Comparison of ENCODE assay signal across 8 cellular contexts in genomic region chr19:31351212-31352193, GRCh38. TPM values are rescaled to one million over a fixed set of nuclear protein-coding genes. Genes with fewer than 3 reads are reported as not detected.
A peak's percentile ranks its signal among the peaks of the same experiment; 100 is the strongest.
DNase-seq lines count a peak whose midpoint lies in the region; ATAC-seq, FAIRE-seq and TF ChIP-seq lines count a peak whose summit lies in the region.

No MANE protein-coding gene starts in this region.

- H3K4me2 ChIP-seq in IMR-90 (ENCODE audit: low read depth, low read length): peak overlapping the region; percentile 95

- H3K9me3 ChIP-seq in IMR-90 (ENCODE audit: control insufficient read depth, insufficient read depth, low read length) (no peaks in the 10 kb centered on the region), colonic mucosa (no peaks in the 10 kb centered on the region), liver (ENCODE audit: control insufficient read depth in 4 of 4, low read length in 3 of 4) (no peaks in the 10 kb centered on the region), thyroid gland (no peaks in the 10 kb centered on the region)

- H3K56ac ChIP-seq in IMR-90 (ENCODE audit: extremely low read depth, insufficient read depth, low read length): peak overlapping the region; percentile 90

- peak overlapping the region; percentile 53 for H2BK120ac ChIP-seq in IMR-90 (ENCODE audit: low read depth, low read length)

- H4K91ac ChIP-seq in IMR-90 (ENCODE audit: insufficient read depth, low read depth, low read length): 0 out of 2 replicates have a peak overlapping the region, but pooled peaks have one; percentile 22

- H4K20me1 ChIP-seq in IMR-90 (ENCODE audit: insufficient read depth, low read length): peaks cover 22% of the 10 kb centered on the region

- peak overlapping the region; percentile 38 to 54; a peak in 3 of 4 replicates for H4K8ac ChIP-seq in IMR-90 (ENCODE audit: low read depth in 2 of 2, low read length in 2 of 2)

- no peak for TF ChIP-seq CTCF in IMR-90 (conservative IDR thresholded peaks at IDR 0.05; ENCODE audit: low read depth, low read length)
- no peak for TF ChIP-seq CTCF in colonic mucosa (IDR thresholded peaks at IDR 0.05)
- no peak for TF ChIP-seq CTCF in liver (IDR thresholded peaks at IDR 0.05; ENCODE audit: low read depth, low read length, missing input control)
- no peak for TF ChIP-seq CTCF in thyroid gland (IDR thresholded peaks at IDR 0.05)

- TF ChIP-seq RAD21 in IMR-90 (IDR thresholded peaks at IDR 0.05; ENCODE audit: low read length) (no peak), liver (IDR thresholded peaks at IDR 0.05) (no peak)

- H3K27ac ChIP-seq in IMR-90 (ENCODE audit: insufficient read depth, low read length) (peak overlapping the region; percentile 93), colonic mucosa (peak overlapping the region; percentile 53), liver (ENCODE audit: low read depth in 1 of 2, low read length in 2 of 2) (peak overlapping the region; percentile 2 to 25), thyroid gland (peak overlapping the region; percentile 39 to 66 (median 54))

- peak overlapping the region; percentile 9; the same call in 1 of the 3 replicates for H2BK15ac ChIP-seq in IMR-90 (ENCODE audit: low read depth, low read length)

- CTCF ChIA-PET in IMR-90 (lab: Yijun Ruan, JAX): no interaction called here

- TF ChIP-seq POLR2A in IMR-90 (IDR thresholded peaks at IDR 0.05; ENCODE audit: low read depth, low read length): no peak
- TF ChIP-seq POLR2A in thyroid gland (IDR thresholded peaks at IDR 0.05): no peak

- H3K79me1 ChIP-seq in IMR-90 (ENCODE audit: low read depth in 1 of 2, low read length in 2 of 2): peaks cover 23 to 47% of the 10 kb centered on the region in 2 experiments

- POLR2A ChIA-PET in IMR-90 (lab: Charles Lee; ENCODE audit: unreplicated experiment): no interaction called here

- H3K4ac ChIP-seq in IMR-90 (ENCODE audit: low read depth, low read length): peak overlapping the region; percentile 77

- dilution Hi-C loops in IMR-90 (cut with HindIII; ENCODE audit: low sequenced_read_pairs, unreplicated experiment): no loop called here

- intact Hi-C loops in IMR-90 (cut with micrococcal nuclease): loop anchor here (2.0 to 5.0 kb wide), 5 partner anchors 57 to 669 kb away; no protein-coding TSS in a partner anchor
- intact Hi-C loops in colonic mucosa (cut with DNase I): loop anchor here (10.0 kb wide), 2 partner anchors 307 to 567 kb away; no protein-coding TSS in a partner anchor
- intact Hi-C loops in thyroid gland (cut with DNase I): no loop called here
- intact Hi-C loops in sciatic nerve (cut with DNase I): no loop called here

- H3K14ac ChIP-seq in IMR-90 (replicated peaks; ENCODE audit: low read depth, low read length): peak overlapping the region; percentile 67

- peak overlapping the region; percentile 83 for H3K9ac ChIP-seq in IMR-90 (ENCODE audit: low read depth, low read length)
- peak overlapping the region; percentile 34 to 53 for H3K9ac ChIP-seq in colonic mucosa (ENCODE audit: low read depth in 2 of 2, low read length in 2 of 2)
- H3K9ac ChIP-seq in liver (ENCODE audit: low read depth in 1 of 2, low read length in 2 of 2): no peak overlapping the region

- peak; percentile 57 for DNase-seq in AG20443 (ENCODE audit: low spot score)
- peak; percentile 63 for DNase-seq in IMR-90
- no peak for DNase-seq in colonic mucosa
- peak; percentile 44 to 46 for DNase-seq in thyroid gland
- no peak for DNase-seq in sciatic nerve (ENCODE audit: low spot score)
- no peak for DNase-seq in GM19239 (ENCODE audit: insufficient read length, low spot score)

- in situ Hi-C loops in IMR-90 (cut with MboI; ENCODE audit: low sequenced_read_pairs): no loop called here

- peak overlapping the region; percentile 44 for H3K23ac ChIP-seq in IMR-90 (ENCODE audit: low read depth, low read length)

- FAIRE-seq in GM19239 (lab: Jason Lieb, UNC): no peak

- peak overlapping the region; percentile 88 for H2AFZ ChIP-seq in IMR-90 (replicated peaks; ENCODE audit: low read length, poor library complexity)

- peak overlapping the region; percentile 93 for H3K4me3 ChIP-seq in IMR-90 (ENCODE audit: insufficient read depth, low read depth, low read length)
- H3K4me3 ChIP-seq in colonic mucosa: peak overlapping the region; percentile 41
- peak overlapping the region in 2 of 3 donors; percentile 73 to 94 for H3K4me3 ChIP-seq in liver (ENCODE audit: low read depth in 1 of 3, low read length in 3 of 3)
- H3K4me3 ChIP-seq in thyroid gland (replicated peaks in 1 of 3): peak overlapping the region; percentile 53 to 97 (median 86)

- H3K36me3 ChIP-seq in IMR-90 (ENCODE audit: control insufficient read depth, insufficient read depth, low read length) (no peaks in the 10 kb centered on the region), colonic mucosa (no peaks in the 10 kb centered on the region), liver (ENCODE audit: control insufficient read depth in 4 of 4, insufficient read depth in 3 of 4, low read depth in 1 of 4, low read length in 3 of 4) (no peaks in the 10 kb centered on the region), thyroid gland (no peaks in the 10 kb centered on the region)

- H2BK20ac ChIP-seq in IMR-90 (ENCODE audit: low read depth, low read length): no peak overlapping the region

- H2BK5ac ChIP-seq in IMR-90 (ENCODE audit: low read depth, low read length, poor library complexity, severe bottlenecking): peak overlapping the region; percentile 85

- 3% methylated on average over 83 of the region's 99 CpGs; no CpG with 5 or more reads in 1 of the 2 experiments for WGBS in IMR-90 (ENCODE audit: extremely low coverage in 2 of 2, insufficient read length in 1 of 2), 2 experiments
- 5% methylated on average over 99 of the region's 99 CpGs for WGBS in liver
- WGBS in thyroid gland, 2 donors: 11 to 29% methylated on average over 53 to 57 of the region's 99 CpGs

- H3K27me3 ChIP-seq in IMR-90 (ENCODE audit: control insufficient read depth, insufficient read depth, low read length) (no peaks in the 10 kb centered on the region), colonic mucosa (peaks cover 76% of the 10 kb centered on the region), liver (ENCODE audit: control insufficient read depth in 4 of 4, insufficient read depth in 4 of 4, low read length in 3 of 4) (peaks cover 8 to 24% (median 9%) of the 10 kb centered on the region in 4 donors), thyroid gland (no peaks in the 10 kb centered on the region)

- H3K4me1 ChIP-seq in IMR-90 (ENCODE audit: control insufficient read depth, insufficient read depth, low read length) (peaks cover 9% of the 10 kb centered on the region), colonic mucosa (no peaks in the 10 kb centered on the region), liver (ENCODE audit: control insufficient read depth in 4 of 4, insufficient read depth in 4 of 4, low read length in 3 of 4) (peaks cover 10 to 26% (median 12%) of the 10 kb centered on the region in 4 donors), thyroid gland (peaks cover 25 to 28% of the 10 kb centered on the region in 2 donors)

- H2AK5ac ChIP-seq in IMR-90 (ENCODE audit: low read depth, low read length): peak overlapping the region; percentile 52; the same call in 1 of the 2 replicates

- peak overlapping the region; percentile 86 for H2AK9ac ChIP-seq in IMR-90 (replicated peaks; ENCODE audit: low read depth, low read length, poor library complexity)

- BruUV-seq in IMR-90 (replicated peaks; lab: Mats Ljungman, UMichigan): no TSS peak

- peak overlapping the region; percentile 78 for H3K18ac ChIP-seq in IMR-90 (ENCODE audit: low read depth, low read length)

- H4K5ac ChIP-seq in IMR-90 (ENCODE audit: low read depth, low read length): peak overlapping the region; percentile 53

- ATAC-seq in IMR-90 (ENCODE audit: low read depth) (no peak), sciatic nerve (no peak), GM18502 (IDR thresholded peaks at IDR 0.05; ENCODE audit: poor library complexity, unreplicated experiment) (no peak)

- H3K9me1 ChIP-seq in IMR-90 (ENCODE audit: insufficient read depth, low read length): peaks cover 8% of the 10 kb centered on the region

TF ChIP-seq in IMR-90, 13 proteins besides CTCF, POLR2A, EP300 and RAD21:
- TF ChIP-seq MXI1 (IDR thresholded peaks at IDR 0.05; ENCODE audit: borderline replicate concordance, low read depth, low read length) (0 out of 2 replicates have a peak, but pooled peaks have one; percentile 6), MAFK (IDR thresholded peaks at IDR 0.05; ENCODE audit: low read depth, low read length) (no peak), CHD1 (IDR thresholded peaks at IDR 0.05; ENCODE audit: low read depth, low read length) (no peak)

TF ChIP-seq in liver, 16 proteins besides CTCF, POLR2A, EP300 and RAD21:
- TF ChIP-seq FOXA1 (IDR thresholded peaks at IDR 0.05) (no peak), RXRA (IDR thresholded peaks at IDR 0.05) (no peak), GABPA (IDR thresholded peaks at IDR 0.05 in 1 of 2, conservative IDR thresholded peaks at IDR 0.05 in 1 of 2) (no peak), FOXA2 (IDR thresholded peaks at IDR 0.05) (no peak), EGR1 (IDR thresholded peaks at IDR 0.05; ENCODE audit: low read depth in 2 of 2) (no peak)

RNA-seq across cellular contexts. Expression of gene TSHZ3, which starts 2.3 kb away (rescaled TPM):
- total RNA-seq in IMR-90 (2012; rRNA removed) (7.8 and 8.1 TPM in 2 replicates), colonic mucosa (1 to 10 TPM; 1.3 to 5.1 TPM), liver (1 to 10 TPM in 1 of 2 donors, under 1 TPM in 1; 0.61 to 3.3 TPM), thyroid gland (10 to 100 TPM; 15.0 to 18.8 (median 18.1) TPM), sciatic nerve (32.8 TPM)
- polyA plus RNA-seq in IMR-90 (2012; rRNA removed) (12.6 and 13.0 TPM in 2 replicates), liver (under 1 TPM; 0.42 to 0.75 TPM)
- polyA plus RNA-seq in IMR-90 (2012; cell fraction: cytosol; rRNA removed): 5.5 and 10.2 TPM in 2 replicates
- 29.6 and 33.4 TPM in 2 replicates for polyA plus RNA-seq in IMR-90 (2012; cell fraction: nucleus; rRNA removed; ENCODE audit: low replicate concordance)

Comparison
In these comparisons a context has a peak if more than half of its experiments do, and no peak if none do; other contexts are left out.
1. DNase-seq: peak in AG20443 (single experiment), IMR-90 (single experiment) and thyroid gland (2 of 2); none in colonic mucosa (single experiment), sciatic nerve (single experiment) and GM19239 (single experiment).
2. H3K27ac ChIP-seq: peak in every context shown above with its lines; median percentile 93 in IMR-90; 54 in thyroid gland; 53 in colonic mucosa; 14 in liver.
3. H3K4me3 ChIP-seq: peak in every context shown above with its lines; median percentile 93 in IMR-90; 86 in thyroid gland; 84 in liver; 41 in colonic mucosa.
4. H3K9ac ChIP-seq: peak in IMR-90 (single experiment) and colonic mucosa (2 of 2); none in liver (0 of 2).
5. intact Hi-C loops: an anchor here in IMR-90 (2.0 to 5.0 kb wide) and colonic mucosa (10.0 kb wide); none called in thyroid gland and sciatic nerve.